8 cellular contexts compared by ENCODE assay signal in genomic region chr4:80610845-80611244, GRCh38.
DNase-seq lines count a peak whose midpoint lies in the region; ATAC-seq and TF ChIP-seq lines count a peak whose summit lies in the region.

No MANE protein-coding gene starts in this region.

- no peaks in the 10 kb centered on the region for H3K9me3 ChIP-seq in Peyer's patch

- peaks cover 12% of the 10 kb centered on the region for H3K4me1 Mint-ChIP-seq in WTC11

- DNase-seq in NCI-H1436 treated with DMSO at 0.1 percent for 48 hours (lab: John Stamatoyannopoulos, UW) = peak; percentile 42
- no peak for DNase-seq in NCI-H1436 (lab: John Stamatoyannopoulos, UW)
- DNase-seq in Peyer's patch = peak in 2 of 3 donors; percentile 77 to 83
- peak; percentile 47 for DNase-seq in stromal cell of bone marrow (ENCODE audit: low read depth)
- no peak for DNase-seq in WTC11 (ENCODE audit: low spot score)
- DNase-seq in NK-92 (lab: John Stamatoyannopoulos, UW; ENCODE audit: unreplicated experiment) = no peak
- DNase-seq in HUDEP-2 (lab: John Stamatoyannopoulos, UW; ENCODE audit: unreplicated experiment in 76 of 76) = no peak

- CTCF ChIA-PET in WTC11 (lab: Charles Lee) = interaction anchor here (1.1 to 1.3 kb wide), 2 partner anchors 248 to 429 kb away, joined by 3 read pairs; no protein-coding TSS in a partner anchor

- POLR2A ChIA-PET in WTC11 (lab: Charles Lee) = no interaction called here

- no peaks in the 10 kb centered on the region for H3K27me3 Mint-ChIP-seq in WTC11 (ENCODE audit: low read depth)

- ATAC-seq in HG03025 (IDR thresholded peaks at IDR 0.05; ENCODE audit: low FRiP score, unreplicated experiment) (peak; percentile 81), WTC11 (no peak)

- no peaks in the 10 kb centered on the region for H3K27me3 ChIP-seq in Peyer's patch

- H3K4me3 ChIP-seq in Peyer's patch = no peak overlapping the region

- no peak for TF ChIP-seq POLR2A in Peyer's patch (IDR thresholded peaks at IDR 0.05)

- H3K27ac Mint-ChIP-seq in WTC11 = no peak overlapping the region

- no peaks in the 10 kb centered on the region for H3K36me3 ChIP-seq in Peyer's patch

- no peaks in the 10 kb centered on the region for H3K36me3 Mint-ChIP-seq in WTC11

- TF ChIP-seq CTCF in Peyer's patch (IDR thresholded peaks at IDR 0.05) (no peak), WTC11 (IDR thresholded peaks at IDR 0.05) (no peak)

- H3K4me3 Mint-ChIP-seq in WTC11 = no peak overlapping the region

- peak overlapping the region in 2 of 4 donors; percentile 22 to 26 for H3K27ac ChIP-seq in Peyer's patch

- no peaks in the 10 kb centered on the region for H3K9me3 Mint-ChIP-seq in WTC11

- peaks cover 0 to 7% (median 3%) of the 10 kb centered on the region in 4 donors for H3K4me1 ChIP-seq in Peyer's patch

TF ChIP-seq in WTC11, 78 proteins besides CTCF, POLR2A, EP300 and RAD21:
- TF ChIP-seq ZNF671 (CRISPR knock-in tag; IDR thresholded peaks at IDR 0.05) (no peak), FOXJ3 (CRISPR knock-in tag; IDR thresholded peaks at IDR 0.05; ENCODE audit: borderline replicate concordance) (no peak), STAT6 (CRISPR knock-in tag; conservative IDR thresholded peaks at IDR 0.05; ENCODE audit: low read depth) (no peak), ATF2 (CRISPR knock-in tag; IDR thresholded peaks at IDR 0.05; ENCODE audit: borderline replicate concordance, low read depth) (no peak), ZNF219 (CRISPR knock-in tag; IDR thresholded peaks at IDR 0.05; ENCODE audit: borderline replicate concordance) (no peak), ERG (CRISPR knock-in tag; IDR thresholded peaks at IDR 0.05) (no peak), HMGXB4 (CRISPR knock-in tag; IDR thresholded peaks at IDR 0.05) (no peak), PRRX2 (CRISPR knock-in tag; IDR thresholded peaks at IDR 0.05) (no peak), NR3C1 (CRISPR knock-in tag; conservative IDR thresholded peaks at IDR 0.05; ENCODE audit: low read depth) (no peak), E2F1 (CRISPR knock-in tag; IDR thresholded peaks at IDR 0.05) (no peak)

Comparison
In these comparisons a context has a peak if more than half of its experiments do, and no peak if none do; other contexts are left out.
1. DNase-seq: peak in NCI-H1436 treated with DMSO at 0.1 percent for 48 hours (single experiment), Peyer's patch (2 of 3) and stromal cell of bone marrow (single experiment); none in NCI-H1436 (single experiment), WTC11 (single experiment), NK-92 (single experiment) and HUDEP-2 (0 of 76).